13 cellular contexts compared by ENCODE assay signal in the genomic region with DNA sequence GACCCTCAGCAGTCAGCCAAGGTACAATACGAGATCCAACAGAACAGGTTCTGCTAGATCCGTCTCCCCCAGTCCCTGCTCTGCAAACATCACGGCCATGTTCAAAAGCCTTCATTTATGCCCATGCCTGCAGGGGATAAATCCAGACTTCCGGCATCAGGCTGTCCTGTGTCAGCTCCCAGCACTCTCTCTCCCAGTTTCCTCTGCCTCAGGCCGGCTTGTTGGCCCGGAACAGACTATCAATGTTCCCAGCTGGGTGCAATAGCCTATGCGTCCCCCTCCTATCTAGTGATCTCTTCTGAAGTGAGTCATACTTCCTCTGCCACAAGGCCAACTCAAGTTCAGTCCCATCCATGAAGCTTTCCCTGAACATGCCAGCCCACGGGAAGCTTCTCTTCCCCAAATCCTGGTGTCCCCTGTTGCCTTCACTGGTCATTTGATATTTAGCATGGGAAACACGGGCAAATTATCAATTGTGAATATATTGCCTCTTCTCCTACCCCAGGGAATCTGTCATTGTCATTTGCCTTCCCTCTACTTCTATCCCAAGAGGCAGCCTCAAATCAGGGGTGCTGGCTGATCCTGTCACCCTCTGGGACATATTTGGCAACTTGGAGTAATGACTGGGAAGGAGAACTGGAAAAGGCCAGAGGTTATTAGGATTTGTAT. TPM values are rescaled to one million over a fixed set of nuclear protein-coding genes. Genes with fewer than 3 reads are reported as not detected.
A peak's percentile ranks its signal among the peaks of the same experiment; 100 is the strongest.
DNase-seq lines count a peak whose midpoint lies in the region; ATAC-seq, FAIRE-seq and TF ChIP-seq lines count a peak whose summit lies in the region.
"Had no signal": no experiment of that assay in that cellular context is flagged by ENCODE, and none has a peak within 500 bp of the region (broad histone marks: within the 10 kb centered on the region; RNA-seq: fewer than 3 reads in every experiment).

No MANE protein-coding gene starts in this region.

- no peaks in the 10 kb centered on the region for H3K36me3 ChIP-seq in body of pancreas (replicated peaks in 1 of 2; ENCODE audit: insufficient read depth in 1 of 2, low read depth in 2 of 2)
- no peaks in the 10 kb centered on the region for H3K36me3 ChIP-seq in HepG2 (replicated peaks in 1 of 2; ENCODE audit: control insufficient read depth in 1 of 2, insufficient read depth in 2 of 2, low read length in 2 of 2)

- peak; percentile 45 for DNase-seq in CMK (ENCODE audit: low read depth)
- peak; percentile 65 for DNase-seq in HT-29 (ENCODE audit: low spot score)
- DNase-seq in body of pancreas, result peak in 1 of 4 donors; percentile 35
- DNase-seq in HepG2 (ENCODE audit: low spot score), result peak; percentile 12
- DNase-seq in GF-D8 (lab: John Stamatoyannopoulos, UW), result no peak
- no peak for DNase-seq in activated CD8-positive, alpha-beta memory T cell treated with anti-CD3 and anti-CD28 coated beads for 24 hours
- DNase-seq in middle frontal gyrus (ENCODE audit: extremely low spot score, low spot score), result no peak
- DNase-seq: activated CD4-positive, alpha-beta T cell treated with anti-CD3 and anti-CD28 coated beads for 36 hours; activated gamma-delta T cell treated with Interleukin-2 at 50 U/mL for 16 hours; CD8-positive, alpha-beta T cell; psoas muscle had no signal

- TF ChIP-seq CTCF in body of pancreas (IDR thresholded peaks at IDR 0.05) (no peak), HepG2 (CRISPR knock-in tag; IDR thresholded peaks at IDR 0.05) (no peak)

- 32% methylated on average over 9 of the region's 9 CpGs for WGBS in body of pancreas, 2 donors
- WGBS in HepG2 (ENCODE audit: low lambda C conversion rate), result 4% methylated on average over 9 of the region's 9 CpGs

- H4K20me1 ChIP-seq in HepG2 (ENCODE audit: insufficient read depth, low read length), result no peaks in the 10 kb centered on the region; the same call in 1 of the 2 replicates

- H3K27me3 ChIP-seq in body of pancreas (no peaks in the 10 kb centered on the region), HepG2 (ENCODE audit: control insufficient read depth in 1 of 2, insufficient read depth in 2 of 2, low read length in 2 of 2) (peaks cover 0 to 37% of the 10 kb centered on the region in 2 experiments; a peak in 3 of 5 replicates)

- TF ChIP-seq POLR2A in body of pancreas (IDR thresholded peaks at IDR 0.05), result no peak
- no peak for TF ChIP-seq POLR2A in HepG2 (IDR thresholded peaks at IDR 0.05; ENCODE audit: insufficient read depth in 1 of 2, low read depth in 2 of 2, low read length in 2 of 2)

- H3K79me2 ChIP-seq in HepG2 (ENCODE audit: insufficient read depth, low read length), result no peaks in the 10 kb centered on the region

- no peak for TF ChIP-seq RAD21 in HepG2 (CRISPR knock-in tag; IDR thresholded peaks at IDR 0.05)

- no peak overlapping the region for H3K4me3 ChIP-seq in body of pancreas
- no peak overlapping the region for H3K4me3 ChIP-seq in HepG2 (replicated peaks in 1 of 3; ENCODE audit: insufficient read depth in 1 of 3, low read depth in 2 of 3, low read length in 3 of 3)
- H3K4me3 ChIP-seq: psoas muscle had no signal

- FAIRE-seq in HepG2 (lab: Jason Lieb, UNC), result no peak

- in situ Hi-C loops in HepG2 (cut with HindIII; ENCODE audit: extremely low pct_ligation_motif_present, low pct_unique_long_range_greater_than_20kb), result no loop called here

- no peak for TF ChIP-seq EP300 in HepG2 (IDR thresholded peaks at IDR 0.05; ENCODE audit: low read depth in 2 of 2, low read length in 2 of 2)
- no peak for TF ChIP-seq EP300 in HepG2 (CRISPR knock-in tag; IDR thresholded peaks at IDR 0.05; ENCODE audit: borderline replicate concordance)

- H3K4me2 ChIP-seq in HepG2 (ENCODE audit: low read depth, low read length), result no peak overlapping the region

- H2AFZ ChIP-seq in HepG2 (ENCODE audit: low read length), result no peak overlapping the region

- H3K9ac ChIP-seq in HepG2 (ENCODE audit: insufficient read depth, low read depth, low read length), result no peak overlapping the region

- POLR2A ChIA-PET in HepG2 (lab: Yijun Ruan, JAX), result no interaction called here

- CTCF ChIA-PET in HepG2 (lab: Yijun Ruan, JAX; ENCODE audit: low intra/inter-chr PET ratio, low total read pairs), result no interaction called here

- H3K27ac ChIP-seq in body of pancreas, result no peak overlapping the region
- no peak overlapping the region for H3K27ac ChIP-seq in HepG2 (ENCODE audit: extremely low read length, insufficient read depth, low read length)
- H3K27ac ChIP-seq: psoas muscle had no signal

- intact Hi-C loops in body of pancreas (cut with DNase I), result no loop called here
- intact Hi-C loops in HepG2 (cut with micrococcal nuclease; ENCODE audit: unreplicated experiment), result no loop called here

- ATAC-seq in body of pancreas (peak; percentile 30), HepG2 (peak; percentile 59; the same call in 2 of the 3 replicates)
- ATAC-seq in activated CD4-positive, CD25-positive, alpha-beta regulatory T cell treated with anti-CD3 and anti-CD28 coated beads, Interleukin-2, amount 50 U/mL, for 24 hours, result no peak
- ATAC-seq: activated CD4-positive, alpha-beta T cell treated with anti-CD3 and anti-CD28 coated beads for 36 hours; CD8-positive, alpha-beta T cell; psoas muscle had no signal

- no TSS peak for BruUV-seq in HepG2 (replicated peaks; lab: Mats Ljungman, UMichigan)

- peaks cover 12% of the 10 kb centered on the region for H3K4me1 ChIP-seq in body of pancreas
- no peaks in the 10 kb centered on the region for H3K4me1 ChIP-seq in HepG2 (ENCODE audit: insufficient read depth, low read length)
- H3K4me1 ChIP-seq: psoas muscle had no signal

- no peaks in the 10 kb centered on the region for H3K9me3 ChIP-seq in body of pancreas
- no peaks in the 10 kb centered on the region for H3K9me3 ChIP-seq in HepG2 (ENCODE audit: low read length)
- H3K9me3 ChIP-seq: psoas muscle had no signal

TF ChIP-seq in HepG2, 621 proteins besides CTCF, POLR2A, EP300 and RAD21 (continues in another document):
- TF ChIP-seq PTBP1 (IDR thresholded peaks at IDR 0.05; ENCODE audit: low read depth, low read length, poor library complexity, severe bottlenecking), result no peak
- peak; percentile 60 for TF ChIP-seq FOSL2 (CRISPR knock-in tag; IDR thresholded peaks at IDR 0.05)
- no peak for TF ChIP-seq DNMT1 (CRISPR knock-in tag; IDR thresholded peaks at IDR 0.05)
- no peak for TF ChIP-seq ZNF577 (CRISPR knock-in tag; IDR thresholded peaks at IDR 0.05; ENCODE audit: borderline replicate concordance, low read depth)
- 0 out of 2 replicates have a peak, but pooled peaks have one; percentile 51 for TF ChIP-seq PRDM10 (CRISPR knock-in tag; IDR thresholded peaks at IDR 0.05; ENCODE audit: low read depth)
- TF ChIP-seq ZFP37 (CRISPR knock-in tag; IDR thresholded peaks at IDR 0.05; ENCODE audit: borderline replicate concordance), result no peak
- no peak for TF ChIP-seq GABPA (IDR thresholded peaks at IDR 0.05; ENCODE audit: low read depth, low read length)
- peak; percentile 24; the same call in 1 of the 2 replicates for TF ChIP-seq GABPA (CRISPR knock-in tag; IDR thresholded peaks at IDR 0.05; ENCODE audit: low read depth)

RNA-seq across cellular contexts. Expression of gene CAPN13, which starts 51.1 kb away (rescaled TPM):
- total RNA-seq in HT-29 (2014; rRNA removed; shearing (Covaris generic)), result 4.0 TPM in 2 replicates
- total RNA-seq in body of pancreas (10 to 100 TPM in 1 of 2 donors, 1 to 10 TPM in 1; 5.6 to 21.3 TPM), HepG2 (2016; rRNA removed; fragmentation: Illumina TruSeq; extraction: Trizol) (not detected in 2 replicates)
- not detected in 2 replicates for total RNA-seq in HepG2 (2016; cell fraction: cytosol; rRNA removed; fragmentation: Illumina TruSeq; extraction: Trizol; ENCODE audit: low read depth)
- total RNA-seq in HepG2 (2016; cell fraction: insoluble cytoplasmic fraction; rRNA removed; fragmentation: Illumina TruSeq; extraction: Trizol), result not detected in 2 replicates
- not detected in 2 replicates for total RNA-seq in HepG2 (2016; cell fraction: membrane; rRNA removed; fragmentation: Illumina TruSeq; extraction: Trizol)
- total RNA-seq in HepG2 (2016; cell fraction: nucleus; rRNA removed; fragmentation: Illumina TruSeq; extraction: Trizol), result not detected in 2 replicates
- not detected in 2 replicates for polyA plus RNA-seq in HepG2 (2011; rRNA removed)
- not detected in 2 replicates for polyA plus RNA-seq in HepG2 (2011; cell fraction: cytosol; rRNA removed)
- not detected in 2 replicates for polyA plus RNA-seq in HepG2 (2011; cell fraction: nucleus; rRNA removed)
- not detected in 2 replicates for polyA plus RNA-seq in HepG2 (2012)
- not detected in 2 replicates for polyA plus RNA-seq in HepG2 (2016; cell fraction: cytosol; fragmentation: Illumina TruSeq; extraction: Trizol; ENCODE audit: low read depth)
- not detected in 2 replicates for polyA plus RNA-seq in HepG2 (2016; cell fraction: insoluble cytoplasmic fraction; fragmentation: Illumina TruSeq; extraction: Trizol; ENCODE audit: low read depth)
- not detected in 2 replicates for polyA plus RNA-seq in HepG2 (2016; cell fraction: membrane; fragmentation: Illumina TruSeq; extraction: Trizol; ENCODE audit: low read depth)
- not detected in 2 replicates for polyA plus RNA-seq in HepG2 (2016; cell fraction: nucleus; fragmentation: Illumina TruSeq; extraction: Trizol; ENCODE audit: insufficient read depth, low read depth)
- not detected in 2 replicates for polyA minus RNA-seq in HepG2 (2011; rRNA and poly(A)+ RNA removed; ENCODE audit: low replicate concordance)
- polyA minus RNA-seq in HepG2 (2011; cell fraction: cytosol; rRNA and poly(A)+ RNA removed), result not detected in 2 replicates
- polyA minus RNA-seq in HepG2 (2011; cell fraction: nucleus; rRNA and poly(A)+ RNA removed), result not detected in 2 replicates
- total RNA-seq: activated CD4-positive, alpha-beta T cell treated with anti-CD3 and anti-CD28 coated beads for 36 hours; CD8-positive, alpha-beta T cell; mesenteric fat pad; psoas muscle had no signal

Comparison
In these comparisons a context has a peak if more than half of its experiments do, and no peak if none do; other contexts are left out.
1. DNase-seq: peak in CMK (single experiment), HT-29 (single experiment) and HepG2 (single experiment); none in GF-D8 (single experiment), activated CD8-positive, alpha-beta memory T cell treated with anti-CD3 and anti-CD28 coated beads for 24 hours (single experiment) and middle frontal gyrus (single experiment).
2. ATAC-seq: peak in body of pancreas (single experiment) and HepG2 (single experiment); none in activated CD4-positive, CD25-positive, alpha-beta regulatory T cell treated with anti-CD3 and anti-CD28 coated beads, Interleukin-2, amount 50 U/mL, for 24 hours (0 of 2).